Comparison of ENCODE assay signal across 25 cellular contexts in genomic region chr11:70892889-70893288, GRCh38.
"Had no signal": no experiment of that assay in that cellular context is flagged by ENCODE, and none has a peak within 500 bp of the region (broad histone marks: within the 10 kb centered on the region; RNA-seq: fewer than 3 reads in every experiment).

No MANE protein-coding gene starts in this region.

- H3K27me3 ChIP-seq: neutrophil, pancreas, right lobe of liver, stomach, testis had no signal

- H3K36me3 ChIP-seq: neutrophil, right lobe of liver, tibial artery had no signal

- ATAC-seq: left ventricle myocardium superior; naive thymus-derived CD8-positive, alpha-beta T cell; pancreas; right lobe of liver had no signal

- H3K9me3 ChIP-seq: neutrophil, pancreas, right lobe of liver, testis had no signal

- H3K4me1 ChIP-seq: pancreas, right lobe of liver, stomach, testis, tibial artery had no signal

- FAIRE-seq: endometrium, frontal cortex, keratinocyte, pancreas, small intestine, urothelium cell line had no signal

- H3K27ac ChIP-seq: coronary artery, neutrophil, pancreas, right lobe of liver, stomach, testis, tibial artery had no signal

- H3K4me3 ChIP-seq: coronary artery, pancreas, right lobe of liver, stomach, testis, tibial artery had no signal

- DNase-seq: dermis blood vessel endothelial cell; effector memory CD4-positive, alpha-beta T cell; hypothalamus; immature natural killer cell; left ventricle myocardium superior; mesenchymal stem cell; naive thymus-derived CD8-positive, alpha-beta T cell; nephron progenitor cell; small intestine; stimulated activated CD4-positive, alpha-beta T cell treated with anti-CD3 and anti-CD28 coated beads, Interleukin-12 subunit alpha, Interleukin-12 subunit beta, amount 100 ng/mL, for 4 hours; stimulated activated CD4-positive, alpha-beta T cell treated with anti-CD3 and anti-CD28 coated beads, Interleukin-1b, Interleukin-23, amount 100 ng/mL, for 48 hours; stimulated activated CD4-positive, alpha-beta T cell treated with anti-CD3 and anti-CD28 coated beads, Interleukin-4, amount 100 ng/mL, for 1 hour; stimulated activated CD8-positive, alpha-beta memory T cell treated with anti-CD3 and anti-CD28 coated beads, Interleukin-4, amount 100 ng/mL, for 48 hours; stimulated activated naive CD4-positive, alpha-beta T cell treated with Interleukin-2 at 50 U/mL for 16 hours; stomach; testis; tibial artery had no signal
